ENCODE assay signal across 9 cellular contexts in genomic region chr1:95086949-95087533, GRCh38. TPM values are rescaled to one million over a fixed set of nuclear protein-coding genes. Genes with fewer than 3 reads are reported as not detected.
DNase-seq lines count a peak whose midpoint lies in the region; ATAC-seq and TF ChIP-seq lines count a peak whose summit lies in the region.
"Had no signal": no experiment of that assay in that cellular context is flagged by ENCODE, and none has a peak within 500 bp of the region (broad histone marks: within the 10 kb centered on the region; RNA-seq: fewer than 3 reads in every experiment).

No MANE protein-coding gene starts in this region.

- TF ChIP-seq CTCF in PC-9 (conservative IDR thresholded peaks at IDR 0.05): no peak
- TF ChIP-seq CTCF in foreskin fibroblast (IDR thresholded peaks at IDR 0.05; ENCODE audit: low read depth, low read length): no peak

- no peaks in the 10 kb centered on the region; the same call in 1 of the 2 replicates for H3K9me3 ChIP-seq in PC-9 (ENCODE audit: insufficient read depth, low read depth)

- H3K9me2 ChIP-seq in PC-9 (ENCODE audit: insufficient read depth): no peaks in the 10 kb centered on the region

- intact Hi-C loops in PC-9 (cut with micrococcal nuclease; ENCODE audit: unreplicated experiment): no loop called here

- POLR2A ChIA-PET in PC-9 (lab: Charles Lee; ENCODE audit: unreplicated experiment): interaction anchor here (1.0 kb wide), 1 partner anchor 14 kb away, joined by 6 read pairs; no protein-coding TSS in a partner anchor

- ATAC-seq in GM21717 (IDR thresholded peaks at IDR 0.05; ENCODE audit: unreplicated experiment) (peak; percentile 58), HG03460 (IDR thresholded peaks at IDR 0.05; ENCODE audit: unreplicated experiment) (no peak)

- H3K4me1 ChIP-seq in PC-9 (replicated peaks; ENCODE audit: insufficient read depth): peaks cover 24% of the 10 kb centered on the region

- no TSS peak for BruUV-seq in PC-9 (replicated peaks; lab: Mats Ljungman, UMichigan)

- CTCF ChIA-PET in PC-9 (lab: Charles Lee): interaction anchor here (0.5 to 0.6 kb wide), 2 partner anchors 11 to 147 kb away, joined by 3 to 5 read pairs; partner anchors contain the start of gene RWDD3

- H2AFZ ChIP-seq in PC-9: peak overlapping the region; percentile 0; the same call in 1 of the 2 replicates

- no peak overlapping the region for H3K4me3 ChIP-seq in PC-9
- H3K4me3 ChIP-seq in foreskin fibroblast (ENCODE audit: low read depth in 1 of 2, low read length in 2 of 2): no peak overlapping the region

- peaks cover 12% of the 10 kb centered on the region for H3F3A ChIP-seq in PC-9 (ENCODE audit: insufficient read depth, low read depth)

- no peaks in the 10 kb centered on the region for H3K36me3 ChIP-seq in PC-9 (ENCODE audit: low read depth)

- H4K20me1 ChIP-seq in PC-9 (ENCODE audit: insufficient read depth): no peaks in the 10 kb centered on the region

- no peaks in the 10 kb centered on the region for H3K27me3 ChIP-seq in PC-9 (ENCODE audit: insufficient read depth, low read depth)

- H3K4me2 ChIP-seq in PC-9: peak overlapping the region; percentile 21
- H3K4me2 ChIP-seq: KMS-11 had no signal

- DNase-seq in PC-9: peak; percentile 40 to 74
- DNase-seq in foreskin fibroblast: peak; percentile 83 to 88
- DNase-seq in smooth muscle cell of the brain vasculature (ENCODE audit: low read depth, low spot score): peak; percentile 70
- no peak for DNase-seq in stimulated activated CD4-positive, alpha-beta T cell treated with anti-CD3 and anti-CD28 coated beads, Interleukin-4, amount 100 ng/mL, for 1 hour
- no peak for DNase-seq in globus pallidus (ENCODE audit: low spot score)
- DNase-seq in NCI-H82 (lab: John Stamatoyannopoulos, UW): no peak

- no peaks in the 10 kb centered on the region for H3K79me2 ChIP-seq in PC-9 (ENCODE audit: low read depth)

- H3K27ac ChIP-seq in PC-9: peak overlapping the region; percentile 42
- H3K27ac ChIP-seq: KMS-11 had no signal

RNA-seq across cellular contexts. Expression of gene ALG14, which starts 14.3 kb away (rescaled TPM):
- total RNA-seq in PC-9 (2021): 7.7 and 8.6 TPM in 2 replicates

RNA-seq across cellular contexts. Expression of gene TLCD4, which starts 30.1 kb away (rescaled TPM):
- total RNA-seq in PC-9 (2021): 11.2 TPM in 2 replicates

Comparison
In these comparisons a context has a peak if more than half of its experiments do, and no peak if none do; other contexts are left out.
1. DNase-seq: peak in PC-9 (2 of 2), foreskin fibroblast (2 of 2) and smooth muscle cell of the brain vasculature (single experiment); none in stimulated activated CD4-positive, alpha-beta T cell treated with anti-CD3 and anti-CD28 coated beads, Interleukin-4, amount 100 ng/mL, for 1 hour (single experiment), globus pallidus (single experiment) and NCI-H82 (single experiment).